14 cellular contexts compared by ENCODE assay signal in genomic region chr10:62689712-62690111, GRCh38.
DNase-seq lines count a peak whose midpoint lies in the region; ATAC-seq and TF ChIP-seq lines count a peak whose summit lies in the region.
"Had no signal": no experiment of that assay in that cellular context is flagged by ENCODE, and none has a peak within 500 bp of the region (broad histone marks: within the 10 kb centered on the region; RNA-seq: fewer than 3 reads in every experiment).

No MANE protein-coding gene starts in this region.

- TF ChIP-seq EP300 in upper lobe of left lung (IDR thresholded peaks at IDR 0.05), result no peak

- DNase-seq in activated naive CD4-positive, alpha-beta T cell treated with anti-CD3 and anti-CD28 coated beads, Interleukin-2, amount 10 ng/mL, durations not matched to agents 7 days and 5 days, result no peak
- DNase-seq in activated naive CD4-positive, alpha-beta T cell treated with anti-CD3 and anti-CD28 coated beads, Interleukin-2, amount 50 U/mL, for 72 hours (ENCODE audit: low spot score in 2 of 2), result no peak
- DNase-seq in central memory CD8-positive, alpha-beta T cell (ENCODE audit: low spot score in 2 of 2), result no peak
- no peak for DNase-seq in stimulated activated naive B cell treated with anti-CD40 and anti-IgM and Interleukin-4, amounts not matched to agents 10 μg/mL and 1 μg/mL and 100 μg/mL, for 72 hours
- no peak for DNase-seq in C1 segment of cervical spinal cord (lab: John Stamatoyannopoulos, UW)
- no peak for DNase-seq in upper lobe of left lung
- DNase-seq: GM23248, midbrain, NCI-H2107, transverse colon had no signal

- H3K4me3 ChIP-seq in upper lobe of left lung, result no peak overlapping the region
- H3K4me3 ChIP-seq: GM23248, right atrium auricular region, transverse colon had no signal

- peaks cover 3 to 14% (median 9%) of the 10 kb centered on the region in 4 donors for H3K4me1 ChIP-seq in upper lobe of left lung

- H3K36me3 Mint-ChIP-seq in activated naive CD4-positive, alpha-beta T cell treated with anti-CD3 and anti-CD28 coated beads, Interleukin-2, amount 10 ng/mL, durations not matched to agents 7 days and 5 days, result peaks cover 2% of the 10 kb centered on the region
- H3K36me3 Mint-ChIP-seq in activated naive CD4-positive, alpha-beta T cell treated with anti-CD3 and anti-CD28 coated beads, Interleukin-2, amount 50 U/mL, for 72 hours, result peaks cover 16 to 38% of the 10 kb centered on the region in 2 donors
- H3K36me3 Mint-ChIP-seq in IgD-negative memory B cell, result no peaks in the 10 kb centered on the region
- peaks cover 5% of the 10 kb centered on the region for H3K36me3 Mint-ChIP-seq in central memory CD8-positive, alpha-beta T cell (ENCODE audit: insufficient read depth)
- peaks cover 10 to 19% of the 10 kb centered on the region in 2 donors for H3K36me3 Mint-ChIP-seq in stimulated activated naive B cell treated with anti-CD40 and anti-IgM and Interleukin-4, amounts not matched to agents 10 μg/mL and 1 μg/mL and 100 μg/mL, for 72 hours

- CTCF ChIA-PET in activated naive CD4-positive, alpha-beta T cell treated with anti-CD3 and anti-CD28 coated beads, Interleukin-2, amount 10 ng/mL, durations not matched to agents 7 days and 5 days (lab: Charles Lee), result interaction anchor here (0.6 kb wide), 1 partner anchor 8 kb away, joined by 3 read pairs; no protein-coding TSS in a partner anchor

- H3K4me1 Mint-ChIP-seq in activated naive CD4-positive, alpha-beta T cell treated with anti-CD3 and anti-CD28 coated beads, Interleukin-2, amount 10 ng/mL, durations not matched to agents 7 days and 5 days, result peaks cover 34% of the 10 kb centered on the region
- H3K4me1 Mint-ChIP-seq in IgD-negative memory B cell, result peaks cover 25 to 32% (median 26%) of the 10 kb centered on the region in 3 donors
- H3K4me1 Mint-ChIP-seq in central memory CD8-positive, alpha-beta T cell, result peaks cover 52% of the 10 kb centered on the region
- H3K4me1 Mint-ChIP-seq in stimulated activated naive B cell treated with anti-CD40 and anti-IgM and Interleukin-4, amounts not matched to agents 10 μg/mL and 1 μg/mL and 100 μg/mL, for 72 hours, result peaks cover 26 to 64% of the 10 kb centered on the region in 2 donors

- H3K27me3 Mint-ChIP-seq in activated naive CD4-positive, alpha-beta T cell treated with anti-CD3 and anti-CD28 coated beads, Interleukin-2, amount 10 ng/mL, durations not matched to agents 7 days and 5 days, result no peaks in the 10 kb centered on the region
- no peaks in the 10 kb centered on the region for H3K27me3 Mint-ChIP-seq in IgD-negative memory B cell
- no peaks in the 10 kb centered on the region for H3K27me3 Mint-ChIP-seq in central memory CD8-positive, alpha-beta T cell
- H3K27me3 Mint-ChIP-seq in stimulated activated naive B cell treated with anti-CD40 and anti-IgM and Interleukin-4, amounts not matched to agents 10 μg/mL and 1 μg/mL and 100 μg/mL, for 72 hours, result no peaks in the 10 kb centered on the region

- WGBS in upper lobe of left lung, 2 donors, result 24 to 38% methylated on average over 5 of the region's 5 CpGs

- no peak overlapping the region for H3K27ac ChIP-seq in upper lobe of left lung
- H3K27ac ChIP-seq: GM23248, right atrium auricular region, transverse colon had no signal

- H3K9me3 ChIP-seq in upper lobe of left lung, result no peaks in the 10 kb centered on the region
- H3K9me3 ChIP-seq: transverse colon had no signal

- no peaks in the 10 kb centered on the region for H3K27me3 ChIP-seq in upper lobe of left lung
- H3K27me3 ChIP-seq: right atrium auricular region, transverse colon had no signal

- H3K9me3 Mint-ChIP-seq in activated naive CD4-positive, alpha-beta T cell treated with anti-CD3 and anti-CD28 coated beads, Interleukin-2, amount 10 ng/mL, durations not matched to agents 7 days and 5 days, result peaks cover 12% of the 10 kb centered on the region
- peaks cover 12 to 35% of the 10 kb centered on the region in 2 donors for H3K9me3 Mint-ChIP-seq in activated naive CD4-positive, alpha-beta T cell treated with anti-CD3 and anti-CD28 coated beads, Interleukin-2, amount 50 U/mL, for 72 hours
- peaks cover 2 to 9% (median 2%) of the 10 kb centered on the region in 3 donors for H3K9me3 Mint-ChIP-seq in IgD-negative memory B cell
- no peaks in the 10 kb centered on the region for H3K9me3 Mint-ChIP-seq in central memory CD8-positive, alpha-beta T cell
- H3K9me3 Mint-ChIP-seq in stimulated activated naive B cell treated with anti-CD40 and anti-IgM and Interleukin-4, amounts not matched to agents 10 μg/mL and 1 μg/mL and 100 μg/mL, for 72 hours, result peaks cover 4 to 11% of the 10 kb centered on the region in 2 donors

- ATAC-seq in activated naive CD4-positive, alpha-beta T cell treated with anti-CD3 and anti-CD28 coated beads, Interleukin-2, amount 50 U/mL, for 72 hours, result no peak
- ATAC-seq in central memory CD8-positive, alpha-beta T cell (replicated peaks; ENCODE audit: extremely low read depth, poor library complexity, severe bottlenecking), result peak; percentile 63
- ATAC-seq in stimulated activated naive B cell treated with anti-CD40 and anti-IgM and Interleukin-4, amounts not matched to agents 10 μg/mL and 1 μg/mL and 100 μg/mL, for 72 hours (replicated peaks), result peak; percentile 66 to 74
- ATAC-seq in HG02885 (IDR thresholded peaks at IDR 0.05; ENCODE audit: poor library complexity, unreplicated experiment), result no peak
- ATAC-seq in upper lobe of left lung (ENCODE audit: low FRiP score in 2 of 2), result no peak
- ATAC-seq: esophagus mucosa had no signal

- no peak overlapping the region for H3K4me3 Mint-ChIP-seq in activated naive CD4-positive, alpha-beta T cell treated with anti-CD3 and anti-CD28 coated beads, Interleukin-2, amount 10 ng/mL, durations not matched to agents 7 days and 5 days
- H3K4me3 Mint-ChIP-seq in IgD-negative memory B cell, result peak overlapping the region; percentile 53 to 85 (median 76)
- peak overlapping the region; percentile 74 for H3K4me3 Mint-ChIP-seq in central memory CD8-positive, alpha-beta T cell
- H3K4me3 Mint-ChIP-seq in stimulated activated naive B cell treated with anti-CD40 and anti-IgM and Interleukin-4, amounts not matched to agents 10 μg/mL and 1 μg/mL and 100 μg/mL, for 72 hours, result peak overlapping the region; percentile 31 to 33

- no peak for TF ChIP-seq POLR2A in upper lobe of left lung (IDR thresholded peaks at IDR 0.05)

- H3K27ac Mint-ChIP-seq in activated naive CD4-positive, alpha-beta T cell treated with anti-CD3 and anti-CD28 coated beads, Interleukin-2, amount 10 ng/mL, durations not matched to agents 7 days and 5 days, result peak overlapping the region; percentile 52
- H3K27ac Mint-ChIP-seq in activated naive CD4-positive, alpha-beta T cell treated with anti-CD3 and anti-CD28 coated beads, Interleukin-2, amount 50 U/mL, for 72 hours, result peak overlapping the region in 1 of 2 donors; percentile 61
- H3K27ac Mint-ChIP-seq in IgD-negative memory B cell, result peak overlapping the region; percentile 42 to 86 (median 58)
- H3K27ac Mint-ChIP-seq in central memory CD8-positive, alpha-beta T cell (ENCODE audit: low read depth), result peak overlapping the region; percentile 94
- H3K27ac Mint-ChIP-seq in stimulated activated naive B cell treated with anti-CD40 and anti-IgM and Interleukin-4, amounts not matched to agents 10 μg/mL and 1 μg/mL and 100 μg/mL, for 72 hours, result peak overlapping the region; percentile 93

- TF ChIP-seq CTCF in upper lobe of left lung (IDR thresholded peaks at IDR 0.05), result no peak

- no peaks in the 10 kb centered on the region for H3K36me3 ChIP-seq in upper lobe of left lung
- H3K36me3 ChIP-seq: right atrium auricular region, transverse colon had no signal

Comparison
In these comparisons a context has a peak if more than half of its experiments do, and no peak if none do; other contexts are left out.
1. ATAC-seq: peak in central memory CD8-positive, alpha-beta T cell (single experiment) and stimulated activated naive B cell treated with anti-CD40 and anti-IgM and Interleukin-4, amounts not matched to agents 10 μg/mL and 1 μg/mL and 100 μg/mL, for 72 hours (2 of 2); none in activated naive CD4-positive, alpha-beta T cell treated with anti-CD3 and anti-CD28 coated beads, Interleukin-2, amount 50 U/mL, for 72 hours (0 of 2), HG02885 (single experiment) and upper lobe of left lung (0 of 2).